19 cellular contexts compared by ENCODE assay signal in genomic region chr12:88604646-88605045, GRCh38. TPM values are rescaled to one million over a fixed set of nuclear protein-coding genes. Genes with fewer than 3 reads are reported as not detected.
"Had no signal": no experiment of that assay in that cellular context is flagged by ENCODE, and none has a peak within 500 bp of the region (broad histone marks: within the 10 kb centered on the region; RNA-seq: fewer than 3 reads in every experiment).

No MANE protein-coding gene starts in this region.

- H3K36me3 ChIP-seq: esophagus muscularis mucosa, gastroesophageal sphincter, heart right ventricle, left lung, lower lobe of right lung had no signal

- H3K4me1 ChIP-seq: esophagus muscularis mucosa, foreskin keratinocyte, gastroesophageal sphincter, heart right ventricle, left lung, lower lobe of right lung had no signal

- H3K4me3 ChIP-seq: coronary artery, dorsolateral prefrontal cortex, esophagus muscularis mucosa, gastroesophageal sphincter, heart right ventricle, left lung, lower lobe of right lung, mucosa of descending colon had no signal

- H3K27me3 ChIP-seq: esophagus muscularis mucosa, foreskin keratinocyte, gastroesophageal sphincter, heart right ventricle, left lung had no signal

- H3K27ac ChIP-seq: coronary artery, dorsolateral prefrontal cortex, esophagus muscularis mucosa, foreskin keratinocyte, gastroesophageal sphincter, heart right ventricle, left lung, lower lobe of right lung had no signal

- H3K9me3 ChIP-seq: gastroesophageal sphincter, lower lobe of right lung had no signal

- DNase-seq: dermis blood vessel endothelial cell; dorsolateral prefrontal cortex; effector CD4-positive, alpha-beta T cell; effector memory CD4-positive, alpha-beta T cell; foreskin keratinocyte; head of caudate nucleus; heart right ventricle; hippocampal formation; left cardiac atrium; left lung; left ventricle myocardium superior; lower lobe of right lung; mesenchymal stem cell; mucosa of descending colon; naive B cell; naive thymus-derived CD8-positive, alpha-beta T cell had no signal

RNA-seq across cellular contexts. Expression of gene KITLG, which starts 24.4 kb away (rescaled TPM):
- polyA plus RNA-seq: naive thymus-derived CD8-positive, alpha-beta T cell had no signal
